21 cellular contexts compared by ENCODE assay signal in the genomic region with DNA sequence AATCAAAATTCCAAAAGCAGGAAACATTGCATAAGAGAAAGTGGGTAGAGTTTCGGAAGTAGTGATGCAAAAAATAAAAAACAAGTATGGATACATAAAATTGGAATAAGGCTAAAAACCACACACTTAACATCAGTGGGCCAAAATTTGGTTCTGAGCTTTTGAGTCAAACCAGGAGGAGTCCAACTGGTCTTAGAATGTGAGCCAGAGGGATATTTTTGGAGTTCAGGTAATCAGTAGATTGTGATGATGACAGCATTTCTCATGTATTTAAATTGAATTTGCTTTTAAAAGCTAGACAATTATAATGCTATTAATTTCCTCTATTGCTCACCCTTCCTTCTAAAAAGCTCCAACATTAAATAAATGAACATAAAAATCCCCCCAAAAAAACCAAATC. TPM values are rescaled to one million over a fixed set of nuclear protein-coding genes. Genes with fewer than 3 reads are reported as not detected.
DNase-seq lines count a peak whose midpoint lies in the region; ATAC-seq and TF ChIP-seq lines count a peak whose summit lies in the region.
"Had no signal": no experiment of that assay in that cellular context is flagged by ENCODE, and none has a peak within 500 bp of the region (broad histone marks: within the 10 kb centered on the region; RNA-seq: fewer than 3 reads in every experiment).

No MANE protein-coding gene starts in this region.

- BruUV-seq in OCI-LY7 (replicated peaks; lab: Mats Ljungman, UMichigan), result no TSS peak

- no peaks in the 10 kb centered on the region for H3K79me2 ChIP-seq in OCI-LY7 (ENCODE audit: insufficient read depth, low read depth, low read length)

- H4K20me1 ChIP-seq in OCI-LY7 (ENCODE audit: insufficient read depth, low read length), result no peaks in the 10 kb centered on the region

- POLR2A ChIA-PET in activated CD4-positive, alpha-beta T cell treated with anti-CD3 and anti-CD28 coated beads for 36 hours (lab: Charles Lee), result no interaction called here
- POLR2A ChIA-PET in OCI-LY7 (lab: Charles Lee), result interaction anchor here (0.6 to 1.1 kb wide), 4 partner anchors 14 to 199 kb away, joined by 3 to 4 read pairs (median 3); no protein-coding TSS in a partner anchor

- peak overlapping the region; percentile 98 for H3K27ac Mint-ChIP-seq in activated CD4-positive, alpha-beta T cell treated with anti-CD3 and anti-CD28 coated beads for 36 hours
- no peak overlapping the region for H3K27ac Mint-ChIP-seq in activated CD4-positive, alpha-beta T cell treated with anti-CD3 and anti-CD28 coated beads, Interleukin-2, amount 10 ng/mL, durations not matched to agents 24 days and 14 days
- peak overlapping the region in 2 of 3 donors; percentile 5 to 76 for H3K27ac Mint-ChIP-seq in CD4-positive, CD25-positive, alpha-beta regulatory T cell
- peak overlapping the region; percentile 65 for H3K27ac Mint-ChIP-seq in stimulated activated effector memory CD8-positive, alpha-beta T cell treated with anti-CD3 and anti-CD28 coated beads, Interleukin-12 subunit alpha, Interleukin-12 subunit beta, amount 100 ng/mL, for 72 hours

- no peak overlapping the region for H3K27ac ChIP-seq in CD4-positive, CD25-positive, alpha-beta regulatory T cell (ENCODE audit: insufficient read depth, low read length, poor library complexity, severe bottlenecking)
- H3K27ac ChIP-seq in OCI-LY7 (ENCODE audit: low read depth, low read length, poor library complexity, severe bottlenecking), result no peak overlapping the region
- H3K27ac ChIP-seq: 22Rv1, PC-9, RWPE1, SK-N-MC had no signal

- H3K36me3 ChIP-seq in CD4-positive, CD25-positive, alpha-beta regulatory T cell (ENCODE audit: control insufficient read depth, insufficient read depth, low read length), result no peaks in the 10 kb centered on the region
- H3K36me3 ChIP-seq in OCI-LY7 (ENCODE audit: insufficient read depth, low read length), result no peaks in the 10 kb centered on the region
- H3K36me3 ChIP-seq: MG63 had no signal

- H2AFZ ChIP-seq in OCI-LY7 (ENCODE audit: low read length), result peak overlapping the region; percentile 80; the same call in 1 of the 2 replicates
- H2AFZ ChIP-seq: PC-9 had no signal

- H3K4me1 Mint-ChIP-seq in activated CD4-positive, alpha-beta T cell treated with anti-CD3 and anti-CD28 coated beads for 36 hours, result peaks cover 36% of the 10 kb centered on the region
- peaks cover 10% of the 10 kb centered on the region for H3K4me1 Mint-ChIP-seq in activated CD4-positive, alpha-beta T cell treated with anti-CD3 and anti-CD28 coated beads, Interleukin-2, amount 10 ng/mL, durations not matched to agents 24 days and 14 days
- peaks cover 0 to 19% (median 14%) of the 10 kb centered on the region in 4 donors for H3K4me1 Mint-ChIP-seq in CD4-positive, CD25-positive, alpha-beta regulatory T cell
- peaks cover 28% of the 10 kb centered on the region for H3K4me1 Mint-ChIP-seq in stimulated activated effector memory CD8-positive, alpha-beta T cell treated with anti-CD3 and anti-CD28 coated beads, Interleukin-12 subunit alpha, Interleukin-12 subunit beta, amount 100 ng/mL, for 72 hours

- peaks cover 11% of the 10 kb centered on the region for H3K4me1 ChIP-seq in CD4-positive, CD25-positive, alpha-beta regulatory T cell (ENCODE audit: control insufficient read depth, insufficient read depth, low read length, poor library complexity, severe bottlenecking)
- peaks cover 11% of the 10 kb centered on the region for H3K4me1 ChIP-seq in OCI-LY7 (ENCODE audit: insufficient read depth, low read length, poor library complexity, severe bottlenecking)

- intact Hi-C loops in activated CD4-positive, alpha-beta T cell treated with anti-CD3 and anti-CD28 coated beads for 36 hours (cut with DNase I, micrococcal nuclease), result no loop called here
- intact Hi-C loops in activated CD4-positive, alpha-beta T cell treated with anti-CD3 and anti-CD28 coated beads, Interleukin-2, amount 10 ng/mL, durations not matched to agents 24 days and 14 days (cut with micrococcal nuclease), result no loop called here
- intact Hi-C loops in OCI-LY7 (cut with micrococcal nuclease; ENCODE audit: unreplicated experiment), result no loop called here

- H3K9me2 ChIP-seq in OCI-LY7 (ENCODE audit: insufficient read depth, low read length), result no peaks in the 10 kb centered on the region

- no peak for DNase-seq in activated CD4-positive, alpha-beta T cell treated with anti-CD3 and anti-CD28 coated beads for 36 hours
- DNase-seq in activated CD4-positive, alpha-beta T cell treated with anti-CD3 and anti-CD28 coated beads, Interleukin-2, amount 10 ng/mL, durations not matched to agents 24 days and 14 days, result no peak
- no peak for DNase-seq in CD4-positive, CD25-positive, alpha-beta regulatory T cell
- no peak for DNase-seq in OCI-LY7 (ENCODE audit: low spot score)
- no peak for DNase-seq in stimulated activated effector memory CD8-positive, alpha-beta T cell treated with anti-CD3 and anti-CD28 coated beads, Interleukin-12 subunit alpha, Interleukin-12 subunit beta, amount 100 ng/mL, for 72 hours (ENCODE audit: low spot score in 2 of 2)
- DNase-seq: C1 segment of cervical spinal cord, H7, MG63, NCI-H1417, NCI-H1694 treated with DMSO at 0.1 percent for 48 hours, NCI-H2081 treated with DMSO at 0.1 percent for 48 hours, NCI-H446, NCI-H526, PC-9, SHP77 treated with DMSO at 0.1 percent for 48 hours had no signal

- TF ChIP-seq CTCF in OCI-LY7 (conservative IDR thresholded peaks at IDR 0.05; ENCODE audit: low read length), result no peak

- no peaks in the 10 kb centered on the region for H3K9me3 ChIP-seq in CD4-positive, CD25-positive, alpha-beta regulatory T cell (ENCODE audit: control insufficient read depth in 2 of 2, low read length in 2 of 2)
- H3K9me3 ChIP-seq in OCI-LY7 (ENCODE audit: low read length), result no peaks in the 10 kb centered on the region

- H3K36me3 Mint-ChIP-seq in activated CD4-positive, alpha-beta T cell treated with anti-CD3 and anti-CD28 coated beads for 36 hours (ENCODE audit: low read depth), result peaks cover 6% of the 10 kb centered on the region
- H3K36me3 Mint-ChIP-seq in activated CD4-positive, alpha-beta T cell treated with anti-CD3 and anti-CD28 coated beads, Interleukin-2, amount 10 ng/mL, durations not matched to agents 24 days and 14 days (ENCODE audit: low read depth), result peaks cover 4% of the 10 kb centered on the region
- H3K36me3 Mint-ChIP-seq in CD4-positive, CD25-positive, alpha-beta regulatory T cell, result no peaks in the 10 kb centered on the region
- no peaks in the 10 kb centered on the region for H3K36me3 Mint-ChIP-seq in stimulated activated effector memory CD8-positive, alpha-beta T cell treated with anti-CD3 and anti-CD28 coated beads, Interleukin-12 subunit alpha, Interleukin-12 subunit beta, amount 100 ng/mL, for 72 hours

- no peaks in the 10 kb centered on the region for H3K27me3 ChIP-seq in CD4-positive, CD25-positive, alpha-beta regulatory T cell (ENCODE audit: control insufficient read depth, insufficient read depth, low read length)
- H3K27me3 ChIP-seq: MG63 had no signal

- H3K4me3 Mint-ChIP-seq in activated CD4-positive, alpha-beta T cell treated with anti-CD3 and anti-CD28 coated beads for 36 hours, result peak overlapping the region; percentile 75
- H3K4me3 Mint-ChIP-seq in activated CD4-positive, alpha-beta T cell treated with anti-CD3 and anti-CD28 coated beads, Interleukin-2, amount 10 ng/mL, durations not matched to agents 24 days and 14 days, result no peak overlapping the region
- H3K4me3 Mint-ChIP-seq in CD4-positive, CD25-positive, alpha-beta regulatory T cell, result peak overlapping the region in 3 of 4 donors; percentile 58 to 75 (median 74)
- H3K4me3 Mint-ChIP-seq in stimulated activated effector memory CD8-positive, alpha-beta T cell treated with anti-CD3 and anti-CD28 coated beads, Interleukin-12 subunit alpha, Interleukin-12 subunit beta, amount 100 ng/mL, for 72 hours, result peak overlapping the region; percentile 61

- no peak overlapping the region for H3K4me2 ChIP-seq in OCI-LY7 (ENCODE audit: low read length)
- H3K4me2 ChIP-seq: PC-9 had no signal

- no peak overlapping the region for H3K4me3 ChIP-seq in CD4-positive, CD25-positive, alpha-beta regulatory T cell (ENCODE audit: low read depth, low read length)
- no peak overlapping the region for H3K4me3 ChIP-seq in OCI-LY7 (ENCODE audit: low read depth, low read length, poor library complexity, severe bottlenecking)
- H3K4me3 ChIP-seq: MG63, PC-9, SK-N-MC had no signal

- H3K9me3 Mint-ChIP-seq in activated CD4-positive, alpha-beta T cell treated with anti-CD3 and anti-CD28 coated beads for 36 hours (ENCODE audit: low read depth), result no peaks in the 10 kb centered on the region
- H3K9me3 Mint-ChIP-seq in activated CD4-positive, alpha-beta T cell treated with anti-CD3 and anti-CD28 coated beads, Interleukin-2, amount 10 ng/mL, durations not matched to agents 24 days and 14 days, result no peaks in the 10 kb centered on the region
- H3K9me3 Mint-ChIP-seq in CD4-positive, CD25-positive, alpha-beta regulatory T cell, result peaks cover 0 to 3% (median 0%) of the 10 kb centered on the region in 7 donors
- H3K9me3 Mint-ChIP-seq in stimulated activated effector memory CD8-positive, alpha-beta T cell treated with anti-CD3 and anti-CD28 coated beads, Interleukin-12 subunit alpha, Interleukin-12 subunit beta, amount 100 ng/mL, for 72 hours, result no peaks in the 10 kb centered on the region

- CTCF ChIA-PET in activated CD4-positive, alpha-beta T cell treated with anti-CD3 and anti-CD28 coated beads for 36 hours (lab: Charles Lee), result interaction anchor here (1.0 to 1.6 kb wide), 2 partner anchors 17 to 79 kb away, joined by 3 read pairs; no protein-coding TSS in a partner anchor
- CTCF ChIA-PET in OCI-LY7 (lab: Charles Lee; ENCODE audit: unreplicated experiment), result no interaction called here

- H3K27me3 Mint-ChIP-seq in activated CD4-positive, alpha-beta T cell treated with anti-CD3 and anti-CD28 coated beads for 36 hours, result no peaks in the 10 kb centered on the region
- no peaks in the 10 kb centered on the region for H3K27me3 Mint-ChIP-seq in activated CD4-positive, alpha-beta T cell treated with anti-CD3 and anti-CD28 coated beads, Interleukin-2, amount 10 ng/mL, durations not matched to agents 24 days and 14 days
- no peaks in the 10 kb centered on the region for H3K27me3 Mint-ChIP-seq in CD4-positive, CD25-positive, alpha-beta regulatory T cell

- ATAC-seq in activated CD4-positive, alpha-beta T cell treated with anti-CD3 and anti-CD28 coated beads for 36 hours, result no peak
- ATAC-seq in CD4-positive, CD25-positive, alpha-beta regulatory T cell (ENCODE audit: low read depth in 2 of 2), result no peak
- no peak for ATAC-seq in stimulated activated effector memory CD8-positive, alpha-beta T cell treated with anti-CD3 and anti-CD28 coated beads, Interleukin-12 subunit alpha, Interleukin-12 subunit beta, amount 100 ng/mL, for 72 hours
- ATAC-seq in GM18498 (IDR thresholded peaks at IDR 0.05; ENCODE audit: unreplicated experiment) (no peak), GM21737 (IDR thresholded peaks at IDR 0.05; ENCODE audit: unreplicated experiment) (no peak), SK-N-SH treated with all-trans-retinoic acid at 6 μM for 48 hours (no peak)

RNA-seq across cellular contexts. Expression of a gene that starts 38.2 kb away (rescaled TPM):
- 1 to 10 TPM; 5.1 to 6.8 TPM for total RNA-seq in activated CD4-positive, alpha-beta T cell treated with anti-CD3 and anti-CD28 coated beads for 36 hours
- 6.1 and 6.4 TPM in 2 replicates for total RNA-seq in activated CD4-positive, alpha-beta T cell treated with anti-CD3 and anti-CD28 coated beads, Interleukin-2, amount 10 ng/mL, durations not matched to agents 24 days and 14 days
- total RNA-seq in CD4-positive, CD25-positive, alpha-beta regulatory T cell, result 4.9 TPM
- polyA plus RNA-seq in CD4-positive, CD25-positive, alpha-beta regulatory T cell, result 1 to 10 TPM; 4.3 to 6.0 (median 5.2) TPM
- total RNA-seq in OCI-LY7 (2014; rRNA removed; shearing (Covaris generic)), result 0.93 and 1.2 TPM in 2 replicates
- total RNA-seq in OCI-LY7 (2022), result 1.1 and 1.2 TPM in 2 replicates
